Comparison of ENCODE assay signal across 8 cellular contexts in the genomic region with DNA sequence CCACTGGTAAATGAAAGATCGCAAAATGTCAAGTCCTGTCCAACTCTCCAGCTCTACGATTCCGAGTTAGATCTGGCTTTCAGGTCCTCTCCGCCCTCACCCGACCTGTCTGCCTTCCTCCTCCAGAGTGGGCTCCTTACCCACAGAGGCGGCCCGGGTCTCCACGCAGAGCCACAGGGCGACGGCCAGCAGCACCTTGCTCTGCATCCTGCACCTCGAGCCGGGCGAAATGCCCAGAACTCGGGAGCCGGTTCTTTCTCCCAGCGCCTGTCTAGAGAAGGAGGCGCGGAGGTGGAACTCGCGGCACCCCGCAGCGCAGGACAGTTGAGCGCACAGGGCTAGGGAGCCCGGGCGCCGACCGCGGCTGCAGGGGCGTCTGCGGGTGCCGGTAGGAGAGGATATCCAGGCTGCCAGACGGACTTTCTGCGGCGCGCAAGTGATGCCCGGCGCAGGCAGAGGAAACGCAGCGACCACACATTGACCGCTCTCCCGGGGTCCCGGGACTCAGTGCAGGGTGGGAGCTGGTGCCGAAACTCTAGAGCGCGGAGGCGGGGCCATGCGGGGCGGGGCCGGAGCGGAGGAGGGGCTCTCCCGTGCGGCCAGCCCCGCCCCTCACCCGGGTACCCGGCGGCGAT. TPM values are rescaled to one million over a fixed set of nuclear protein-coding genes. Genes with fewer than 3 reads are reported as not detected.
A peak's percentile ranks its signal among the peaks of the same experiment; 100 is the strongest.
DNase-seq lines count a peak whose midpoint lies in the region; ATAC-seq and TF ChIP-seq lines count a peak whose summit lies in the region.

A gene (minus strand): TSS at position 509 of the 635 bp plus-strand sequence. CDS start 302 bp downstream, at position 207.

- H3K27me3 Mint-ChIP-seq in neural crest cell (ENCODE audit: low read depth), result peaks cover 70% of the 10 kb centered on the region

- H3K27ac ChIP-seq in PC-9, result no peak within 1 kb of the TSS

- H3K4me1 ChIP-seq in PC-9 (replicated peaks; ENCODE audit: insufficient read depth), result no peaks in the 10 kb centered on the region

- CTCF ChIA-PET in BJ (lab: Yijun Ruan, JAX) (no interaction called here), PC-9 (lab: Charles Lee) (no interaction called here)

- H4K20me1 ChIP-seq in PC-9 (ENCODE audit: insufficient read depth), result no peaks in the 10 kb centered on the region

- no TSS peak for BruUV-seq in PC-9 (replicated peaks; lab: Mats Ljungman, UMichigan)

- no peaks in the 10 kb centered on the region for H3K9me2 ChIP-seq in PC-9 (ENCODE audit: insufficient read depth)

- no peak for TF ChIP-seq CTCF in BJ (IDR thresholded peaks at IDR 0.05; ENCODE audit: insufficient read depth, low read depth, low read length)
- no peak for TF ChIP-seq CTCF in PC-9 (conservative IDR thresholded peaks at IDR 0.05)
- no peak for TF ChIP-seq CTCF in fibroblast of mammary gland (conservative IDR thresholded peaks at IDR 0.05; ENCODE audit: control insufficient read depth, insufficient read depth, low read depth, low read length)
- TF ChIP-seq CTCF in neural crest cell (conservative IDR thresholded peaks at IDR 0.05), result no peak

- H3K4me2 ChIP-seq in PC-9, result peak within 1 kb of the TSS; percentile 59

- DNase-seq in BJ (ENCODE audit: low read depth) (no peak), PC-9 (no peak), fibroblast of mammary gland (ENCODE audit: low read depth) (peak; percentile 25), neural crest cell (ENCODE audit: low read depth, low spot score) (peak; percentile 56), NCI-H774 (lab: John Stamatoyannopoulos, UW) (no peak)
- no peak for DNase-seq in activated naive CD4-positive, alpha-beta T cell (lab: John Stamatoyannopoulos, UW)

- H3K4me3 ChIP-seq in BJ (ENCODE audit: low read depth, low read length) (peak within 1 kb of the TSS; percentile 35), PC-9 (peak within 1 kb of the TSS; percentile 44; the same call in 1 of the 2 replicates), fibroblast of mammary gland (ENCODE audit: control insufficient read depth, low read depth, low read length) (peak within 1 kb of the TSS; percentile 66)

- peaks cover 21% of the 10 kb centered on the region for H3K4me1 Mint-ChIP-seq in neural crest cell

- no peaks in the 10 kb centered on the region for H3F3A ChIP-seq in PC-9 (ENCODE audit: insufficient read depth, low read depth)

- intact Hi-C loops in PC-9 (cut with micrococcal nuclease; ENCODE audit: unreplicated experiment), result no loop called here

- peaks cover 3% of the 10 kb centered on the region for H3K9me3 Mint-ChIP-seq in neural crest cell

- POLR2A ChIA-PET in BJ (lab: Charles Lee) (no interaction called here), PC-9 (lab: Charles Lee; ENCODE audit: unreplicated experiment) (interaction anchor here (0.6 kb wide), 1 partner anchor 48 kb away, joined by 6 read pairs; no protein-coding TSS in a partner anchor)

- ATAC-seq in HG03565 (IDR thresholded peaks at IDR 0.05; ENCODE audit: unreplicated experiment) (no peak), HG02852 (IDR thresholded peaks at IDR 0.05; ENCODE audit: unreplicated experiment) (no peak)

- H3K36me3 Mint-ChIP-seq in neural crest cell (ENCODE audit: low read depth), result no peaks in the 10 kb centered on the region

- H2AFZ ChIP-seq in PC-9, result no peak within 1 kb of the TSS

- H3K4me3 Mint-ChIP-seq in neural crest cell, result peak within 1 kb of the TSS; percentile 91

- H3K79me2 ChIP-seq in PC-9 (ENCODE audit: low read depth), result no peaks in the 10 kb centered on the region

- no peaks in the 10 kb centered on the region for H3K9me3 ChIP-seq in PC-9 (ENCODE audit: insufficient read depth, low read depth)

- H3K27ac Mint-ChIP-seq in neural crest cell (ENCODE audit: unreplicated experiment), result no peak within 1 kb of the TSS

- H3K36me3 ChIP-seq in BJ (ENCODE audit: control insufficient read depth, insufficient read depth, low read length), result no peaks in the 10 kb centered on the region
- H3K36me3 ChIP-seq in PC-9 (ENCODE audit: low read depth), result no peaks in the 10 kb centered on the region

- H3K27me3 ChIP-seq in BJ (ENCODE audit: control insufficient read depth, insufficient read depth, low read length) (peaks cover 20% of the 10 kb centered on the region), PC-9 (ENCODE audit: insufficient read depth, low read depth) (no peaks in the 10 kb centered on the region)

RNA-seq across cellular contexts. Expression of the gene that starts here (rescaled TPM):
- polyA plus RNA-seq in BJ (2011; rRNA removed), result 0.01 TPM in 1 of 2 replicates, not detected in the other
- not detected in 2 replicates for polyA minus RNA-seq in BJ (2011; rRNA and poly(A)+ RNA removed)
- total RNA-seq in PC-9 (2021) (0.09 and 0.20 TPM in 2 replicates), neural crest cell (0.12 TPM in 1 of 2 replicates, not detected in the other)

Comparison
In these comparisons a context has a peak if more than half of its experiments do, and no peak if none do; other contexts are left out.
1. Peak in DNase-seq in neural crest cell; RNA of the gene not detected or under 1 TPM.